Comparison of ENCODE assay signal across 1 cellular context in the genomic region with DNA sequence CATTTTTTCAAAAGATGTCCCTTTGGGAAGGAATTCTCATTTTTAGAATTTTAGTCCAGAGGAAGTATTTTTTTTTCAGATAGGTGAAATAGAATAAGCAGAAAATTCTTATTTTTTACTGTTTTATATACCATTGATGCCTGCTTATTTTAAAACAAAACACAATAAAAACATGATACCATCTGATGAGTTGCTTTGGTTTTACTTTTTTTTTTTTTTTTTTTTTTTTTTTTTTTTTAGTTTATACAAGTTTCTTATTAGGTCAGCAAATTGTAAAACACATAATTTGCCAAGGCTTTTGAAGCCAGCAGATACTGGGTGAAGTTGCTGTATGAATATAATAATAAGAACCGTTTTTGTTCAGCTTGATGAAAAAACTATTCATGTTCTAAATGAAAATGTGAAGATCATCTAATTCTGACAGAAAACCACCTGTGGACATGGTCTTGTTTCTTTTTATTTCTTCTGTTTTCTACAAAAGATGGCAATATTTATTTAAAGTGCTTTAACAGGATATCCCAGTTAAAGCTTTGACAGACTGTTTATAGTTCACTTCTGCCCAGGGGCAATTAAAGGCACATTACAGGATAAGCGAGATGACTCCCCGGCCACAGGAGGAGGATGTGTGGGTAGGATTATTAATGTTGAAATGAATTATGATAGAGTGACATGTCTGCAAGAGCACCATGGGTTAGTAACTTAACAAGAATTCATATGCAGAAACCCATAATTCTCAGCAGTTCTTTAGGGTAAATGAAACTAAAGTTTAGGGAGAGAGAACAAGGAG.
TF ChIP-seq lines count a peak whose summit lies in the region.

No MANE protein-coding gene starts in this region.

TF ChIP-seq in K562, 482 proteins besides CTCF, POLR2A, EP300 and RAD21 (continued from another document):
- TF ChIP-seq ZNF277 (CRISPR knock-in tag; IDR thresholded peaks at IDR 0.05; ENCODE audit: borderline replicate concordance) (no peak), POLR2H (tag; IDR thresholded peaks at IDR 0.05; ENCODE audit: low read depth) (peak; percentile 37; the same call in 1 of the 2 replicates), ZKSCAN3 (CRISPR knock-in tag; IDR thresholded peaks at IDR 0.05) (no peak), ZNF316 (IDR thresholded peaks at IDR 0.05) (peak; percentile 59; the same call in 1 of the 2 replicates), ZNF224 (CRISPR knock-in tag; IDR thresholded peaks at IDR 0.05) (no peak), ZBED1 (IDR thresholded peaks at IDR 0.05) (no peak), GABPB1 (CRISPR knock-in tag; IDR thresholded peaks at IDR 0.05) (no peak), ZBTB43 (CRISPR knock-in tag; IDR thresholded peaks at IDR 0.05) (0 out of 2 replicates have a peak, but pooled peaks have one; percentile 33), ZFP1 (CRISPR knock-in tag; IDR thresholded peaks at IDR 0.05) (no peak), ELK1 (CRISPR knock-in tag; IDR thresholded peaks at IDR 0.05) (no peak), FOXK2 (conservative IDR thresholded peaks at IDR 0.05 in 1 of 2, IDR thresholded peaks at IDR 0.05 in 1 of 2; ENCODE audit: low read depth in 2 of 2) (no peak), TCF7L2 (IDR thresholded peaks at IDR 0.05; ENCODE audit: low read depth, low read length) (no peak)
- TF ChIP-seq, protein P1, sequence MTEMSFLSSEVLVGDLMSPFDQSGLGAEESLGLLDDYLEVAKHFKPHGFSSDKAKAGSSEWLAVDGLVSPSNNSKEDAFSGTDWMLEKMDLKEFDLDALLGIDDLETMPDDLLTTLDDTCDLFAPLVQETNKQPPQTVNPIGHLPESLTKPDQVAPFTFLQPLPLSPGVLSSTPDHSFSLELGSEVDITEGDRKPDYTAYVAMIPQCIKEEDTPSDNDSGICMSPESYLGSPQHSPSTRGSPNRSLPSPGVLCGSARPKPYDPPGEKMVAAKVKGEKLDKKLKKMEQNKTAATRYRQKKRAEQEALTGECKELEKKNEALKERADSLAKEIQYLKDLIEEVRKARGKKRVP (CRISPR knock-in tag; IDR thresholded peaks at IDR 0.05): no peak
TF ChIP-seq in K562: peak in this region for 7.
